ENCODE assay signal across 1 cellular context in the genomic region with DNA sequence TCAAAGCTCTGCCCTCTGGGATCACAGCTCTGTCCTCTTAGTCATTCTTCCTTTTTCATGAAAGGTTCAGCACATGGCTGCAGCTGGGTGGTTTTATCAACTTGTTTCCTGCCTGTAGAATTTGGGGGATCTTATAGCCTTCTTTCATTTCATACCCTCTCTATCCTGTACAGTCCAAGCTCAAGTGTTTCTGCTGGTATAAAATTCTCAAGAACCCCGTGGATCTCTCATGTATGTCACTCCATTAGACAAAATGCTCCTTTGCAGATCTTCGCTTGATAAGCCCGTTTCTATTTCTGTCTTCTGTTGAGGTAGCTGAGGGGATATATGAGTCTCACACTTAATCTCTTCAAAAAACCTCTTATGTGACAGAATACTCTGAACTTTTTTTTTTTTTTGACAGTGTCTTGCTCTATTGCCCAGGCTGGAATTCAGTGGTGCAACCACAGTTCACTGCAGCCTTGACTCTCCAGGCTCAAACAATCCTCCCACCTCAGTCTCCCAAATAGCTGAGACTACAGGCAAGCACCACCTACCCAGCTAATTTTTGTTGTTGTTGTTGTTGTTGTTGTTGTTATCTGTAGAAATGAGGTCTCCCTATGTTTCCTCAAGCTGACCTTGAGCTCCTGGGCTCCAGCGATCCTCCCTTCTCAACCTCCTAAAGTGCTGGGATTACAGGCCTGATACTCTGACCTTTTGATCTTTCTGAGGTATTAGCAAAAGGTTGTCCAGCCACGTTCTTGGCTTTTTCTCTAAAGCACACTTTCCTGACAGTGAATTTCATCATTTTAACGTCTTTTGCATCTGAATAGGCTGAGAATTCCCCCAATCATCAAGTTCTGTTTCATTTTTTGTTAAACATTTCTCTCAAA.
TF ChIP-seq lines count a peak whose summit lies in the region.

No MANE protein-coding gene starts in this region.

TF ChIP-seq in HepG2, 621 proteins besides CTCF, POLR2A, EP300 and RAD21 (continued from another document):
- TF ChIP-seq ZNF629 (CRISPR knock-in tag; conservative IDR thresholded peaks at IDR 0.05) = no peak
- TF ChIP-seq ZNF121 (CRISPR knock-in tag; IDR thresholded peaks at IDR 0.05) = peak; percentile 92
- no peak for TF ChIP-seq PHF8 (CRISPR knock-in tag; IDR thresholded peaks at IDR 0.05)
- TF ChIP-seq MAF1 (CRISPR knock-in tag; IDR thresholded peaks at IDR 0.05; ENCODE audit: borderline replicate concordance) = no peak
- TF ChIP-seq, protein P1, sequence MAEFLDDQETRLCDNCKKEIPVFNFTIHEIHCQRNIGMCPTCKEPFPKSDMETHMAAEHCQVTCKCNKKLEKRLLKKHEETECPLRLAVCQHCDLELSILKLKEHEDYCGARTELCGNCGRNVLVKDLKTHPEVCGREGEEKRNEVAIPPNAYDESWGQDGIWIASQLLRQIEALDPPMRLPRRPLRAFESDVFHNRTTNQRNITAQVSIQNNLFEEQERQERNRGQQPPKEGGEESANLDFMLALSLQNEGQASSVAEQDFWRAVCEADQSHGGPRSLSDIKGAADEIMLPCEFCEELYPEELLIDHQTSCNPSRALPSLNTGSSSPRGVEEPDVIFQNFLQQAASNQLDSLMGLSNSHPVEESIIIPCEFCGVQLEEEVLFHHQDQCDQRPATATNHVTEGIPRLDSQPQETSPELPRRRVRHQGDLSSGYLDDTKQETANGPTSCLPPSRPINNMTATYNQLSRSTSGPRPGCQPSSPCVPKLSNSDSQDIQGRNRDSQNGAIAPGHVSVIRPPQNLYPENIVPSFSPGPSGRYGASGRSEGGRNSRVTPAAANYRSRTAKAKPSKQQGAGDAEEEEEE (CRISPR knock-in tag; IDR thresholded peaks at IDR 0.05; ENCODE audit: borderline replicate concordance) = no peak
- TF ChIP-seq, protein P2, sequence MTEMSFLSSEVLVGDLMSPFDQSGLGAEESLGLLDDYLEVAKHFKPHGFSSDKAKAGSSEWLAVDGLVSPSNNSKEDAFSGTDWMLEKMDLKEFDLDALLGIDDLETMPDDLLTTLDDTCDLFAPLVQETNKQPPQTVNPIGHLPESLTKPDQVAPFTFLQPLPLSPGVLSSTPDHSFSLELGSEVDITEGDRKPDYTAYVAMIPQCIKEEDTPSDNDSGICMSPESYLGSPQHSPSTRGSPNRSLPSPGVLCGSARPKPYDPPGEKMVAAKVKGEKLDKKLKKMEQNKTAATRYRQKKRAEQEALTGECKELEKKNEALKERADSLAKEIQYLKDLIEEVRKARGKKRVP (CRISPR knock-in tag; IDR thresholded peaks at IDR 0.05) = peak in 1 of 2 experiments; percentile 40; a peak in 1 of 4 replicates
- TF ChIP-seq ZNF614 (CRISPR knock-in tag; IDR thresholded peaks at IDR 0.05; ENCODE audit: borderline replicate concordance) = no peak
